In the genomic region with DNA sequence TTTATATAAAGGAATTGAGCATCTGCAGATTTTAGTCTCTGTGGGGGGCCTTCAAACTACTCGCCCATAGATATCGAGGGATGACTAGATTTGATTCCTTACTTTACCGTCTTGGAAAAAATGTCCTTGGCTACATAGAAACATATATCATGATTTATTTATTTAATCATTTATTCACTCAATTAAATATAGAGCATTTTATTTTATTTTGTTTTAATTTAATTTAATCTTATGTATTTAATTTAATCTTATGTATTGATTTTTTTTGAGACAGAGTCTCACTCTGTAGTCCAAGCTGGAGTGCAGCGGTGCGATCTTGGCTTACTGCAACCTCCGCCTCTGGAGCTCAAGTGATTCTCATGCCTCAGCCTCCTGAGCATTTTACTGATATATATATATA, we compare ENCODE assay signal across 28 cellular contexts.
"Had no signal": no experiment of that assay in that cellular context is flagged by ENCODE, and none has a peak within 500 bp of the region (broad histone marks: within the 10 kb centered on the region; RNA-seq: fewer than 3 reads in every experiment).

No MANE protein-coding gene starts in this region.

- H3K27ac Mint-ChIP-seq: stimulated activated effector memory CD8-positive, alpha-beta T cell treated with anti-CD3 and anti-CD28 coated beads, Interleukin-12 subunit alpha, Interleukin-12 subunit beta, amount 100 ng/mL, for 72 hours; stimulated activated memory B cell treated with anti-CD40 and anti-IgM and Interleukin-4, amounts not matched to agents 10 μg/mL and 1 μg/mL and 100 μg/mL, for 72 hours; stimulated activated naive B cell treated with anti-CD40 and anti-IgM and Interleukin-4, amounts not matched to agents 10 μg/mL and 1 μg/mL and 100 μg/mL, for 72 hours; stimulated activated naive CD8-positive, alpha-beta T cell treated with anti-CD3 and anti-CD28 coated beads, Interleukin-15, amount 100 ng/mL, for 72 hours; stimulated activated naive CD8-positive, alpha-beta T cell treated with anti-CD3 and anti-CD28 coated beads, Interleukin-15, Interleukin-2, amounts not matched to agents 100 ng/mL and 50 ng/mL, for 24 hours; type B pancreatic cell had no signal

- H3K4me3 Mint-ChIP-seq: stimulated activated effector memory CD8-positive, alpha-beta T cell treated with anti-CD3 and anti-CD28 coated beads, Interleukin-12 subunit alpha, Interleukin-12 subunit beta, amount 100 ng/mL, for 72 hours; stimulated activated memory B cell treated with anti-CD40 and anti-IgM and Interleukin-4, amounts not matched to agents 10 μg/mL and 1 μg/mL and 100 μg/mL, for 72 hours; stimulated activated naive B cell treated with anti-CD40 and anti-IgM and Interleukin-4, amounts not matched to agents 10 μg/mL and 1 μg/mL and 100 μg/mL, for 72 hours; stimulated activated naive CD8-positive, alpha-beta T cell treated with anti-CD3 and anti-CD28 coated beads, Interleukin-15, amount 100 ng/mL, for 72 hours; stimulated activated naive CD8-positive, alpha-beta T cell treated with anti-CD3 and anti-CD28 coated beads, Interleukin-15, Interleukin-2, amounts not matched to agents 100 ng/mL and 50 ng/mL, for 24 hours; type B pancreatic cell had no signal

- ATAC-seq: stimulated activated effector memory CD8-positive, alpha-beta T cell treated with anti-CD3 and anti-CD28 coated beads, Interleukin-12 subunit alpha, Interleukin-12 subunit beta, amount 100 ng/mL, for 72 hours; stimulated activated memory B cell treated with anti-CD40 and anti-IgM and Interleukin-4, amounts not matched to agents 10 μg/mL and 1 μg/mL and 100 μg/mL, for 72 hours; stimulated activated naive B cell treated with anti-CD40 and anti-IgM and Interleukin-4, amounts not matched to agents 10 μg/mL and 1 μg/mL and 100 μg/mL, for 72 hours; stimulated activated naive CD8-positive, alpha-beta T cell treated with anti-CD3 and anti-CD28 coated beads, Interleukin-15, amount 100 ng/mL, for 72 hours; stimulated activated naive CD8-positive, alpha-beta T cell treated with anti-CD3 and anti-CD28 coated beads, Interleukin-15, Interleukin-2, amounts not matched to agents 100 U/mL and 50 U/mL, for 24 hours; upper lobe of right lung had no signal

- H3K4me3 ChIP-seq: stomach, suprapubic skin, testis, thoracic aorta, thyroid gland, tibial artery, tibial nerve, transverse colon, upper lobe of left lung, upper lobe of right lung, uterus, vagina had no signal

- H3K27ac ChIP-seq: stomach, suprapubic skin, testis, thoracic aorta, thyroid gland, tibial artery, tibial nerve, transverse colon, upper lobe of left lung, upper lobe of right lung, uterus, vagina had no signal

- DNase-seq: stimulated activated CD4-positive, alpha-beta T cell treated with anti-CD3 and anti-CD28 coated beads, Interleukin-2, amount 100 ng/mL, for 48 hours; stimulated activated CD4-positive, alpha-beta T cell treated with anti-CD3 and anti-CD28 coated beads, Interleukin-4, amount 100 ng/mL, for 1 hour; stimulated activated CD4-positive, alpha-beta T cell treated with anti-CD3 and anti-CD28 coated beads, Interleukin-4, amount 100 ng/mL, for 24 hours; stimulated activated CD4-positive, alpha-beta T cell treated with anti-CD3 and anti-CD28 coated beads, Interleukin-4, amount 100 ng/mL, for 4 hours; stimulated activated CD8-positive, alpha-beta memory T cell treated with anti-CD3 and anti-CD28 coated beads, Interleukin-4, amount 100 ng/mL, for 48 hours; stimulated activated naive B cell treated with anti-CD40 and anti-IgM and Interleukin-4, amounts not matched to agents 10 μg/mL and 1 μg/mL and 100 μg/mL, for 72 hours; stimulated activated naive CD4-positive, alpha-beta T cell; stimulated activated naive CD4-positive, alpha-beta T cell treated with Interleukin-2 at 50 U/mL for 16 hours; stimulated activated naive CD8-positive, alpha-beta T cell treated with anti-CD3 and anti-CD28 coated beads, Interleukin-15, amount 100 ng/mL, for 72 hours; stimulated activated naive CD8-positive, alpha-beta T cell treated with anti-CD3 and anti-CD28 coated beads, Interleukin-15, Interleukin-2, amounts not matched to agents 100 U/mL and 50 U/mL, for 24 hours; stomach; substantia nigra; testis; thyroid gland; tibial artery; transverse colon; trophoblast cell; upper lobe of left lung; upper lobe of right lung; uterus had no signal

- H3K4me1 ChIP-seq: stomach, suprapubic skin, testis, thyroid gland, tibial artery, tibial nerve, upper lobe of left lung, upper lobe of right lung, uterus, vagina had no signal

- H3K9me3 Mint-ChIP-seq: stimulated activated naive B cell treated with anti-CD40 and anti-IgM and Interleukin-4, amounts not matched to agents 10 μg/mL and 1 μg/mL and 100 μg/mL, for 72 hours; stimulated activated naive CD8-positive, alpha-beta T cell treated with anti-CD3 and anti-CD28 coated beads, Interleukin-15, amount 100 ng/mL, for 72 hours; stimulated activated naive CD8-positive, alpha-beta T cell treated with anti-CD3 and anti-CD28 coated beads, Interleukin-15, Interleukin-2, amounts not matched to agents 100 ng/mL and 50 ng/mL, for 24 hours; type B pancreatic cell had no signal

- H3K36me3 Mint-ChIP-seq: stimulated activated effector memory CD8-positive, alpha-beta T cell treated with anti-CD3 and anti-CD28 coated beads, Interleukin-12 subunit alpha, Interleukin-12 subunit beta, amount 100 ng/mL, for 72 hours; stimulated activated memory B cell treated with anti-CD40 and anti-IgM and Interleukin-4, amounts not matched to agents 10 μg/mL and 1 μg/mL and 100 μg/mL, for 72 hours; stimulated activated naive B cell treated with anti-CD40 and anti-IgM and Interleukin-4, amounts not matched to agents 10 μg/mL and 1 μg/mL and 100 μg/mL, for 72 hours; type B pancreatic cell had no signal

- H3K27me3 Mint-ChIP-seq: stimulated activated memory B cell treated with anti-CD40 and anti-IgM and Interleukin-4, amounts not matched to agents 10 μg/mL and 1 μg/mL and 100 μg/mL, for 72 hours; stimulated activated naive B cell treated with anti-CD40 and anti-IgM and Interleukin-4, amounts not matched to agents 10 μg/mL and 1 μg/mL and 100 μg/mL, for 72 hours; stimulated activated naive CD8-positive, alpha-beta T cell treated with anti-CD3 and anti-CD28 coated beads, Interleukin-15, amount 100 ng/mL, for 72 hours; stimulated activated naive CD8-positive, alpha-beta T cell treated with anti-CD3 and anti-CD28 coated beads, Interleukin-15, Interleukin-2, amounts not matched to agents 100 ng/mL and 50 ng/mL, for 24 hours; type B pancreatic cell had no signal

- H3K4me1 Mint-ChIP-seq: stimulated activated effector memory CD8-positive, alpha-beta T cell treated with anti-CD3 and anti-CD28 coated beads, Interleukin-12 subunit alpha, Interleukin-12 subunit beta, amount 100 ng/mL, for 72 hours; stimulated activated memory B cell treated with anti-CD40 and anti-IgM and Interleukin-4, amounts not matched to agents 10 μg/mL and 1 μg/mL and 100 μg/mL, for 72 hours; stimulated activated naive B cell treated with anti-CD40 and anti-IgM and Interleukin-4, amounts not matched to agents 10 μg/mL and 1 μg/mL and 100 μg/mL, for 72 hours; stimulated activated naive CD8-positive, alpha-beta T cell treated with anti-CD3 and anti-CD28 coated beads, Interleukin-15, amount 100 ng/mL, for 72 hours had no signal

- H3K27me3 ChIP-seq: stomach, suprapubic skin, testis, thyroid gland, tibial artery, tibial nerve, transverse colon, upper lobe of left lung, upper lobe of right lung, uterus, vagina had no signal

- H3K36me3 ChIP-seq: stomach, suprapubic skin, thoracic aorta, thyroid gland, tibial artery, transverse colon, upper lobe of left lung, upper lobe of right lung, uterus, vagina had no signal

- H3K9me3 ChIP-seq: stomach, suprapubic skin, testis, thoracic aorta, thyroid gland, tibial artery, tibial nerve, transverse colon, upper lobe of left lung, upper lobe of right lung, uterus, vagina had no signal
